9 cellular contexts compared by ENCODE assay signal in genomic region chr15:31434418-31435255, GRCh38.
DNase-seq lines count a peak whose midpoint lies in the region; ATAC-seq and TF ChIP-seq lines count a peak whose summit lies in the region.
"Had no signal": no experiment of that assay in that cellular context is flagged by ENCODE, and none has a peak within 500 bp of the region (broad histone marks: within the 10 kb centered on the region; RNA-seq: fewer than 3 reads in every experiment).

No MANE protein-coding gene starts in this region.

- H3K9me3 ChIP-seq in SK-N-SH = no peaks in the 10 kb centered on the region
- H3K9me3 ChIP-seq in stomach = no peaks in the 10 kb centered on the region

- H3K4me1 ChIP-seq in SK-N-SH (ENCODE audit: control insufficient read depth in 1 of 2, insufficient read depth in 2 of 2, low read depth in 1 of 2, low read length in 1 of 2) (peaks cover 0 to 19% of the 10 kb centered on the region in 2 experiments; a peak in 1 of 4 replicates), stomach (peaks cover 20 to 29% (median 20%) of the 10 kb centered on the region in 4 donors)

- CTCF ChIA-PET in SK-N-SH (lab: Yijun Ruan, JAX) = interaction anchor here (0.6 to 8.2 kb wide), 48 partner anchors 8 to 306 kb away, joined by 3 to 67 read pairs (median 6); partner anchors contain the start of gene KLF13

- no peaks in the 10 kb centered on the region for H3K9me3 Mint-ChIP-seq in chondrocyte (ENCODE audit: low read depth)
- no peaks in the 10 kb centered on the region for H3K9me3 Mint-ChIP-seq in natural killer cell treated with Interleukin-12 subunit alpha and Interleukin-12 subunit beta and Interleukin-15 and Interleukin-18, amount 100 ng/mL, for 72 hours

- no peaks in the 10 kb centered on the region for H3K9me2 ChIP-seq in SK-N-SH

- no peaks in the 10 kb centered on the region for H3K79me2 ChIP-seq in SK-N-SH (ENCODE audit: insufficient read depth)

- no peaks in the 10 kb centered on the region for H3K27me3 Mint-ChIP-seq in chondrocyte (ENCODE audit: low read depth)
- no peaks in the 10 kb centered on the region for H3K27me3 Mint-ChIP-seq in natural killer cell treated with Interleukin-12 subunit alpha and Interleukin-12 subunit beta and Interleukin-15 and Interleukin-18, amount 100 ng/mL, for 72 hours

- H3K4me1 Mint-ChIP-seq in chondrocyte (ENCODE audit: low read depth) = peaks cover 23% of the 10 kb centered on the region
- H3K4me1 Mint-ChIP-seq in natural killer cell treated with Interleukin-12 subunit alpha and Interleukin-12 subunit beta and Interleukin-15 and Interleukin-18, amount 100 ng/mL, for 72 hours (ENCODE audit: low read depth in 2 of 2) = peaks cover 75 to 78% of the 10 kb centered on the region in 2 donors

- H3K4me3 ChIP-seq in SK-N-SH (ENCODE audit: low read depth in 2 of 2, low read length in 1 of 2) (no peak overlapping the region), stomach (peak overlapping the region in 3 of 4 donors; percentile 11 to 22 (median 20))

- WGBS in SK-N-SH (ENCODE audit: low lambda C conversion rate) = 69% methylated on average over 17 of the region's 23 CpGs
- 45 to 52% (median 47%) methylated on average over 23 of the region's 23 CpGs for WGBS in stomach, 5 donors

- no peaks in the 10 kb centered on the region for H3F3A ChIP-seq in SK-N-SH (replicated peaks; ENCODE audit: insufficient read depth)

- no peak overlapping the region for H3K9ac ChIP-seq in SK-N-SH

- no peak for DNase-seq in SK-N-SH
- peak; percentile 80 for DNase-seq in activated CD4-positive, CD25-positive, alpha-beta regulatory T cell treated with anti-CD3 and anti-CD28 coated beads, Interleukin-2, amount 50 U/mL, for 72 hours
- no peak for DNase-seq in chondrocyte (ENCODE audit: low spot score)
- DNase-seq in natural killer cell treated with Interleukin-12 subunit alpha and Interleukin-12 subunit beta and Interleukin-15 and Interleukin-18, amount 100 ng/mL, for 72 hours (ENCODE audit: low spot score) = peak; percentile 96
- peak; percentile 63 for DNase-seq in stomach

- no peak; the same call in 1 of the 3 replicates for ATAC-seq in SK-N-SH treated with all-trans-retinoic acid at 6 μM for 48 hours
- ATAC-seq in HG03521 (IDR thresholded peaks at IDR 0.05; ENCODE audit: unreplicated experiment) = peak; percentile 38
- ATAC-seq in natural killer cell treated with Interleukin-12 subunit alpha and Interleukin-12 subunit beta and Interleukin-15 and Interleukin-18, amount 100 ng/mL, for 72 hours = peak; percentile 86 to 87
- no peak for ATAC-seq in HG03469 (IDR thresholded peaks at IDR 0.05; ENCODE audit: unreplicated experiment)

- 0 out of 2 replicates have a peak overlapping the region, but pooled peaks have one; percentile 65 for H2AFZ ChIP-seq in SK-N-SH (ENCODE audit: low read depth)

- no peaks in the 10 kb centered on the region; the same call in 1 of the 2 replicates for H3K27me3 ChIP-seq in SK-N-SH (ENCODE audit: insufficient read depth)
- no peaks in the 10 kb centered on the region for H3K27me3 ChIP-seq in stomach

- no peak overlapping the region for H3K4me2 ChIP-seq in SK-N-SH

- peak overlapping the region; percentile 74 for H3K27ac Mint-ChIP-seq in chondrocyte (ENCODE audit: unreplicated experiment)
- H3K27ac Mint-ChIP-seq in natural killer cell treated with Interleukin-12 subunit alpha and Interleukin-12 subunit beta and Interleukin-15 and Interleukin-18, amount 100 ng/mL, for 72 hours = peak overlapping the region; percentile 95 to 97

- no peak for TF ChIP-seq RAD21 in SK-N-SH (IDR thresholded peaks at IDR 0.05; ENCODE audit: low read length)

- TF ChIP-seq POLR2A in stomach (IDR thresholded peaks at IDR 0.05) = no peak

- H3K36me3 ChIP-seq in SK-N-SH (replicated peaks in 1 of 2; ENCODE audit: control insufficient read depth in 1 of 2, insufficient read depth in 2 of 2, low read length in 1 of 2) (no peaks in the 10 kb centered on the region), stomach (no peaks in the 10 kb centered on the region)

- H4K20me1 ChIP-seq in SK-N-SH (ENCODE audit: insufficient read depth) = no peaks in the 10 kb centered on the region

- no peak for TF ChIP-seq EP300 in SK-N-SH (IDR thresholded peaks at IDR 0.05; ENCODE audit: borderline replicate concordance in 1 of 2, low read depth in 1 of 2, low read length in 1 of 2)
- TF ChIP-seq EP300 in stomach (IDR thresholded peaks at IDR 0.05) = no peak

- H3K36me3 Mint-ChIP-seq in chondrocyte (ENCODE audit: low read depth) = peaks cover 1% of the 10 kb centered on the region
- no peaks in the 10 kb centered on the region for H3K36me3 Mint-ChIP-seq in natural killer cell treated with Interleukin-12 subunit alpha and Interleukin-12 subunit beta and Interleukin-15 and Interleukin-18, amount 100 ng/mL, for 72 hours

- TF ChIP-seq CTCF in SK-N-SH (IDR thresholded peaks at IDR 0.05) (no peak), chondrocyte (IDR thresholded peaks at IDR 0.05) (no peak), stomach (IDR thresholded peaks at IDR 0.05) (no peak)

- POLR2A ChIA-PET in SK-N-SH (lab: Yijun Ruan, JAX) = interaction anchor here (0.9 to 1.8 kb wide), 4 partner anchors 35 to 108 kb away, joined by 4 to 6 read pairs (median 4); partner anchors contain the start of gene KLF13

- intact Hi-C loops in stomach (cut with DNase I; ENCODE audit: low total_unique reads) = no loop called here

- peak overlapping the region; percentile 61 for H3K4me3 Mint-ChIP-seq in chondrocyte (ENCODE audit: unreplicated experiment)
- H3K4me3 Mint-ChIP-seq in natural killer cell treated with Interleukin-12 subunit alpha and Interleukin-12 subunit beta and Interleukin-15 and Interleukin-18, amount 100 ng/mL, for 72 hours = peak overlapping the region; percentile 83

- H3K27ac ChIP-seq in SK-N-SH (ENCODE audit: low read depth in 2 of 2, low read length in 1 of 2) (no peak overlapping the region), stomach (peak overlapping the region; percentile 52 to 85 (median 80))
- H3K27ac ChIP-seq: 22Rv1 had no signal

TF ChIP-seq in SK-N-SH, 30 proteins besides CTCF, POLR2A, EP300 and RAD21:
- no peak for TF ChIP-seq GABPA (IDR thresholded peaks at IDR 0.05; ENCODE audit: low read depth)
- TF ChIP-seq GATA2 (CRISPR knock-in tag; IDR thresholded peaks at IDR 0.05) = no peak
- TF ChIP-seq FOSL2 (IDR thresholded peaks at IDR 0.05; ENCODE audit: borderline replicate concordance, low read depth) = no peak
- TF ChIP-seq, protein P1, sequence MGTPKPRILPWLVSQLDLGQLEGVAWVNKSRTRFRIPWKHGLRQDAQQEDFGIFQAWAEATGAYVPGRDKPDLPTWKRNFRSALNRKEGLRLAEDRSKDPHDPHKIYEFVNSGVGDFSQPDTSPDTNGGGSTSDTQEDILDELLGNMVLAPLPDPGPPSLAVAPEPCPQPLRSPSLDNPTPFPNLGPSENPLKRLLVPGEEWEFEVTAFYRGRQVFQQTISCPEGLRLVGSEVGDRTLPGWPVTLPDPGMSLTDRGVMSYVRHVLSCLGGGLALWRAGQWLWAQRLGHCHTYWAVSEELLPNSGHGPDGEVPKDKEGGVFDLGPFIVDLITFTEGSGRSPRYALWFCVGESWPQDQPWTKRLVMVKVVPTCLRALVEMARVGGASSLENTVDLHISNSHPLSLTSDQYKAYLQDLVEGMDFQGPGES (IDR thresholded peaks at IDR 0.05; ENCODE audit: low read depth, low read length) = no peak
- no peak for TF ChIP-seq CHD2 (IDR thresholded peaks at IDR 0.05; ENCODE audit: low read length, partially characterized antibody)

TF ChIP-seq in SK-N-SH treated with all-trans-retinoic acid at 6 μM for 48 hours, 23 proteins besides CTCF, POLR2A, EP300 and RAD21 (continues in another document):
- TF ChIP-seq POU6F1 (CRISPR knock-in tag; IDR thresholded peaks at IDR 0.05; ENCODE audit: borderline replicate concordance, low read depth) (no peak), ESRRG (CRISPR knock-in tag; IDR thresholded peaks at IDR 0.05) (no peak), ZNF70 (CRISPR knock-in tag; IDR thresholded peaks at IDR 0.05) (no peak), CREB5 (CRISPR knock-in tag; IDR thresholded peaks at IDR 0.05; ENCODE audit: low read depth) (no peak), OSR1 (CRISPR knock-in tag; IDR thresholded peaks at IDR 0.05) (no peak), ZC3H10 (CRISPR knock-in tag; IDR thresholded peaks at IDR 0.05) (no peak), PPARA (CRISPR knock-in tag; IDR thresholded peaks at IDR 0.05; ENCODE audit: borderline replicate concordance) (no peak), ZNF565 (CRISPR knock-in tag; conservative IDR thresholded peaks at IDR 0.05; ENCODE audit: low read depth) (no peak), CSDC2 (CRISPR knock-in tag; IDR thresholded peaks at IDR 0.05) (no peak), ZNF8 (CRISPR knock-in tag; IDR thresholded peaks at IDR 0.05) (no peak)

Comparison
In these comparisons a context has a peak if more than half of its experiments do, and no peak if none do; other contexts are left out.
1. DNase-seq: peak in activated CD4-positive, CD25-positive, alpha-beta regulatory T cell treated with anti-CD3 and anti-CD28 coated beads, Interleukin-2, amount 50 U/mL, for 72 hours (single experiment), natural killer cell treated with Interleukin-12 subunit alpha and Interleukin-12 subunit beta and Interleukin-15 and Interleukin-18, amount 100 ng/mL, for 72 hours (single experiment) and stomach (single experiment); none in SK-N-SH (single experiment) and chondrocyte (single experiment).
2. H3K27ac ChIP-seq: peak in stomach (5 of 5); none in SK-N-SH (0 of 2).
3. H3K4me3 ChIP-seq: peak in stomach (3 of 4); none in SK-N-SH (0 of 2).
4. ATAC-seq: peak in HG03521 (single experiment) and natural killer cell treated with Interleukin-12 subunit alpha and Interleukin-12 subunit beta and Interleukin-15 and Interleukin-18, amount 100 ng/mL, for 72 hours (2 of 2); none in SK-N-SH treated with all-trans-retinoic acid at 6 μM for 48 hours (single experiment) and HG03469 (single experiment).